ENCODE assay signal across 10 cellular contexts in the genomic region with DNA sequence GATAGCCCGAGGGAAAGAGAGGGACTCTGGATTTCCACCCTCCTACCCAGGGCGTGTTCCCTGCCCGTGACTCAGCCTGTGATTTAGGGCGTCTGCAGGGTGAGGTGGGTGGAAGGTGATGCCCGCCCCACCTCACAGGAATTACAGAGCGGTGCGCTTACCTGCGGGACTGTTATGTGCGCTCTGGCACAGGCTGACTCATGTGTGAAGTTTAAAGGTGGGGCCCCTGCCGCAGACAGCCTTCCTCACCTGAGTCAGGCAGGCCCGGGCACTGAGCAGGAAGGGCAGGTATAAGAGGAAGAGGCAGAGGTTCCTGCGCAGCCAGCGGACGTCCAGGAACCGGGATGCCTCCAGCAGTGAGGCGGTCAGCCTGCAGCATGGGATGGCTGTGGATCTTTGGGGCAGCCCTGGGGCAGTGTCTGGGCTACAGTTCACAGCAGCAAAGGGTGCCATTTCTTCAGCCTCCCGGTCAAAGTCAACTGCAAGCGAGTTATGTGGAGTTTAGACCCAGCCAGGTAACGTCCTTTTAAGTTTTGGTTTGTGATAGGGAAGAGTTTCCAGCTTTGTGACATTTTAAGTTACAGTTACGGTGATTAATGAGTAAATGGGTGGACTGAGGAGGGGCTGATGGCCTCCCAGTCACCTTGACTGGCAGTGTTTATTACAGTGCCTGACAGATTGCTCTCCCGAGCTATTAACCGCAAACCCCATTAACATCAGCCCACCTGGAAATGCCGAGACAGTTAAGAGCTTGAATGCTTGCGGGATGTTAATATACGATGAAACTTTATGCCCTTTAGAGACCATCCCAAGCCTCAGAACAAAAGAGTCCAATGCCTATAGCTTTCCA.
DNase-seq lines count a peak whose midpoint lies in the region; FAIRE-seq and TF ChIP-seq lines count a peak whose summit lies in the region.
"Had no signal": no experiment of that assay in that cellular context is flagged by ENCODE, and none has a peak within 500 bp of the region (broad histone marks: within the 10 kb centered on the region; RNA-seq: fewer than 3 reads in every experiment).

No MANE protein-coding gene starts in this region.

- no peaks in the 10 kb centered on the region for H3K9me3 Mint-ChIP-seq in activated naive CD8-positive, alpha-beta T cell (ENCODE audit: low read depth)
- H3K9me3 Mint-ChIP-seq in chondrocyte (ENCODE audit: low read depth), result no peaks in the 10 kb centered on the region

- H3K4me1 ChIP-seq in mucosa of rectum (ENCODE audit: control insufficient read depth in 2 of 2, insufficient read depth in 2 of 2, low read length in 2 of 2) (peaks cover 15 to 23% of the 10 kb centered on the region in 2 donors), urinary bladder (ENCODE audit: insufficient read depth) (no peaks in the 10 kb centered on the region)
- H3K4me1 ChIP-seq: left lung had no signal

- H3K4me3 ChIP-seq in mucosa of rectum (ENCODE audit: low read length in 2 of 2), result peak overlapping the region; percentile 61 to 73
- peak overlapping the region; percentile 17 for H3K4me3 ChIP-seq in urinary bladder (ENCODE audit: low read depth, low read length)
- H3K4me3 ChIP-seq: left lung had no signal

- no peaks in the 10 kb centered on the region for H3K36me3 ChIP-seq in mucosa of rectum (ENCODE audit: control insufficient read depth in 2 of 2, insufficient read depth in 2 of 2, low read length in 2 of 2)
- no peaks in the 10 kb centered on the region for H3K36me3 ChIP-seq in urinary bladder (ENCODE audit: insufficient read depth)
- H3K36me3 ChIP-seq: left lung had no signal

- H3K27ac ChIP-seq in mucosa of rectum (ENCODE audit: low read depth in 2 of 2, low read length in 2 of 2) (peak overlapping the region; percentile 72 to 85), urinary bladder (ENCODE audit: low read depth) (no peak overlapping the region)
- H3K27ac ChIP-seq: left lung had no signal

- no peak for FAIRE-seq in HTR-8/SVneo (lab: Jason Lieb, UNC)
- FAIRE-seq: TTC549 had no signal

- no peak for TF ChIP-seq CTCF in chondrocyte (IDR thresholded peaks at IDR 0.05)

- H3K27ac Mint-ChIP-seq in activated naive CD8-positive, alpha-beta T cell, result no peak overlapping the region
- no peak overlapping the region for H3K27ac Mint-ChIP-seq in chondrocyte (ENCODE audit: unreplicated experiment)

- H3K9ac ChIP-seq in mucosa of rectum (ENCODE audit: low read depth in 1 of 2, low read length in 2 of 2), result peak overlapping the region; percentile 54 to 71

- no peaks in the 10 kb centered on the region for H3K9me3 ChIP-seq in mucosa of rectum (ENCODE audit: control insufficient read depth in 2 of 2, low read length in 2 of 2)
- H3K9me3 ChIP-seq: left lung had no signal

- H3K4me1 Mint-ChIP-seq in activated naive CD8-positive, alpha-beta T cell (ENCODE audit: low read depth), result peaks cover 40% of the 10 kb centered on the region
- peaks cover 22% of the 10 kb centered on the region for H3K4me1 Mint-ChIP-seq in chondrocyte (ENCODE audit: low read depth)

- peak overlapping the region; percentile 56 for H3K4me3 Mint-ChIP-seq in activated naive CD8-positive, alpha-beta T cell
- H3K4me3 Mint-ChIP-seq in chondrocyte (ENCODE audit: unreplicated experiment), result no peak overlapping the region

- no peaks in the 10 kb centered on the region for H3K27me3 ChIP-seq in mucosa of rectum (ENCODE audit: control insufficient read depth in 2 of 2, insufficient read depth in 2 of 2, low read length in 2 of 2)
- H3K27me3 ChIP-seq: left lung had no signal

- no peaks in the 10 kb centered on the region for H3K36me3 Mint-ChIP-seq in activated naive CD8-positive, alpha-beta T cell
- H3K36me3 Mint-ChIP-seq in chondrocyte (ENCODE audit: low read depth), result no peaks in the 10 kb centered on the region

- H3K27me3 Mint-ChIP-seq in activated naive CD8-positive, alpha-beta T cell, result no peaks in the 10 kb centered on the region
- peaks cover 9% of the 10 kb centered on the region for H3K27me3 Mint-ChIP-seq in chondrocyte (ENCODE audit: low read depth)

- WGBS in urinary bladder, result 72% methylated on average over 25 of the region's 25 CpGs

- peak; percentile 16 to 54 for DNase-seq in activated CD8-positive, alpha-beta memory T cell treated with anti-CD3 and anti-CD28 coated beads for 1 hour (ENCODE audit: extremely low read depth in 1 of 2, low read depth in 1 of 2)
- no peak for DNase-seq in activated CD8-positive, alpha-beta memory T cell treated with anti-CD3 and anti-CD28 coated beads for 24 hours
- no peak for DNase-seq in HTR-8/SVneo (ENCODE audit: insufficient read length, low spot score)
- DNase-seq in chondrocyte (ENCODE audit: low spot score), result no peak
- no peak for DNase-seq in midbrain (lab: John Stamatoyannopoulos, UW)

Comparison
In these comparisons a context has a peak if more than half of its experiments do, and no peak if none do; other contexts are left out.
1. DNase-seq: peak in activated CD8-positive, alpha-beta memory T cell treated with anti-CD3 and anti-CD28 coated beads for 1 hour (2 of 2); none in activated CD8-positive, alpha-beta memory T cell treated with anti-CD3 and anti-CD28 coated beads for 24 hours (single experiment), HTR-8/SVneo (single experiment), chondrocyte (single experiment) and midbrain (single experiment).